19 cellular contexts compared by ENCODE assay signal in genomic region chr5:37576496-37576895, GRCh38.
"Had no signal": no experiment of that assay in that cellular context is flagged by ENCODE, and none has a peak within 500 bp of the region (broad histone marks: within the 10 kb centered on the region; RNA-seq: fewer than 3 reads in every experiment).

No MANE protein-coding gene starts in this region.

- H3K9me3 ChIP-seq: left ventricle myocardium inferior, lower lobe of right lung, pancreas, tibial artery, upper lobe of left lung, vagina had no signal

- H3K27ac ChIP-seq: hepatocyte, left ventricle myocardium inferior, lower lobe of right lung, pancreas, tibial artery, upper lobe of left lung, vagina had no signal

- H3K4me3 ChIP-seq: hepatocyte, left ventricle myocardium inferior, lower lobe of right lung, pancreas, smooth muscle cell, tibial artery, upper lobe of left lung, vagina had no signal

- H3K36me3 ChIP-seq: left ventricle myocardium inferior, lower lobe of right lung, pancreas, upper lobe of left lung, vagina had no signal

- H3K4me1 ChIP-seq: left ventricle myocardium inferior, lower lobe of right lung, pancreas, tibial artery, upper lobe of left lung, vagina had no signal

- ATAC-seq: left cardiac atrium; lower lobe of right lung; natural killer cell treated with Interleukin-12 subunit alpha and Interleukin-12 subunit beta and Interleukin-15 and Interleukin-18, amount 100 ng/mL, for 72 hours; stimulated activated effector memory CD8-positive, alpha-beta T cell treated with anti-CD3 and anti-CD28 coated beads, Interleukin-12 subunit alpha, Interleukin-12 subunit beta, amount 100 ng/mL, for 72 hours had no signal

- DNase-seq: effector CD4-positive, alpha-beta T cell; foreskin melanocyte; head of caudate nucleus; kidney; left cardiac atrium; left ventricle myocardium inferior; lower lobe of right lung; occipital lobe; pancreas; right cardiac atrium; stimulated activated CD4-positive, alpha-beta T cell treated with anti-CD3 and anti-CD28 coated beads, Interleukin-4, amount 100 ng/mL, for 1 hour; stimulated activated CD8-positive, alpha-beta memory T cell treated with anti-CD3 and anti-CD28 coated beads, Interleukin-4, amount 100 ng/mL, for 48 hours; tibial artery; upper lobe of left lung had no signal

- H3K27me3 ChIP-seq: hepatocyte, pancreas, tibial artery, upper lobe of left lung, vagina had no signal
